In genomic region chr17:21399476-21400203, GRCh38 we compare ENCODE assay signal across 1 cellular context.
TF ChIP-seq lines count a peak whose summit lies in the region.

No MANE protein-coding gene starts in this region.

TF ChIP-seq in H1, 55 proteins besides CTCF, POLR2A, EP300 and RAD21 (continued from another document):
- TF ChIP-seq ATF3 (IDR thresholded peaks at IDR 0.05; ENCODE audit: insufficient read depth, low read depth, low read length) = no peak
- no peak for TF ChIP-seq POU5F1 (IDR thresholded peaks at IDR 0.05; ENCODE audit: low read depth, low read length)
- no peak for TF ChIP-seq JUN (IDR thresholded peaks at IDR 0.05; ENCODE audit: low read depth, low read length)
- no peak for TF ChIP-seq SIX5 (IDR thresholded peaks at IDR 0.05; ENCODE audit: low read depth, low read length)
- TF ChIP-seq SP1 (IDR thresholded peaks at IDR 0.05; ENCODE audit: low read depth, low read length) = no peak
